Comparison of ENCODE assay signal across 11 cellular contexts in the genomic region with DNA sequence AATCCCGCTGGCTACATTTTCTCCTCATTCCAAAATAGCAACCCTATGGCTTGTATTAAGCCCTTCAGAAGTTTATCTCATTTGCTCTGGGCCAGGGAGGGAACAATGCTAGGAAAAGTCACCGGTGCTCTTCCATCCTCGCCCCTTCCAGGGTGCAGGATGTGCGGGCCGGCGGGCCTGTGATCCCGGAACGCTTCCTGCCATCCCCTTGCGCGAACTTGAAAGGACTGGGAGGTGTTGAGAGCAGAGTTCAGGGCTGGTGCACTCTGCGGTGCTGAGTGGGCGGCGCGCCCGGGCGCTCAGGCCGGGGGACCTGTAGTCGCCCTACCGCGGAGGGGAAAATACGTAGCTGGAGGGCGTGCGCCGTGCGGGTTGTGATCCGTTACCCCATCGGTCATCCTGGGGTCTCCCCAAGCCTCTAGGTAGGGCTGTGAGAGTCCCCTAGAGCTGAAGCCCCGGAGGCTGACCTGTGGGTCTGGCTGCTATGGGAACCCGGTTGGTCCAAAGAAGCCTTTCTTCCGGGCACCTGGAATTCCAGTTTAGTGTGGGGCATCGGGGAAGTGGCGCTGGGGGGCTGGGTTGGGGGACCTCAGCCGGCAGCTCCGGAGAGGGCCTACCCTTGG. TPM values are rescaled to one million over a fixed set of nuclear protein-coding genes. Genes with fewer than 3 reads are reported as not detected.
DNase-seq lines count a peak whose midpoint lies in the region; ATAC-seq, FAIRE-seq and TF ChIP-seq lines count a peak whose summit lies in the region.
"Had no signal": no experiment of that assay in that cellular context is flagged by ENCODE, and none has a peak within 500 bp of the region (broad histone marks: within the 10 kb centered on the region; RNA-seq: fewer than 3 reads in every experiment).

No MANE protein-coding gene starts in this region.

- H3K27me3 Mint-ChIP-seq in progenitor cell of endocrine pancreas, result peaks cover 48% of the 10 kb centered on the region
- H3K27me3 Mint-ChIP-seq in CD8-positive, alpha-beta T cell (ENCODE audit: low read depth), result peaks cover 72% of the 10 kb centered on the region

- DNase-seq in Peyer's patch (peak in 2 of 3 donors; percentile 82 to 87), right cardiac atrium (no peak), progenitor cell of endocrine pancreas (ENCODE audit: low spot score, unreplicated experiment) (no peak), GM12892 (ENCODE audit: insufficient read length) (no peak), amniotic stem cell (lab: John Stamatoyannopoulos, UW) (no peak)
- DNase-seq in CD8-positive, alpha-beta T cell, result no peak
- DNase-seq: activated CD4-positive, alpha-beta T cell treated with anti-CD3 and anti-CD28 coated beads for 36 hours; erythroblast; stimulated activated CD4-positive, alpha-beta T cell treated with anti-CD3 and anti-CD28 coated beads, Interleukin-12 subunit alpha, Interleukin-12 subunit beta, amount 100 ng/mL, for 4 hours had no signal

- H3K4me3 ChIP-seq in DOHH2 (ENCODE audit: low read length), result 0 out of 2 replicates have a peak overlapping the region, but pooled peaks have one; percentile 85
- peak overlapping the region; percentile 0 to 71 (median 51) for H3K4me3 ChIP-seq in Peyer's patch
- H3K4me3 ChIP-seq in right cardiac atrium (ENCODE audit: low read length), result peak overlapping the region; percentile 31
- H3K4me3 ChIP-seq in CD8-positive, alpha-beta T cell (ENCODE audit: low read depth, low read length), result no peak overlapping the region

- H3K27ac ChIP-seq in DOHH2 (ENCODE audit: low read depth, low read length), result no peak overlapping the region
- peak overlapping the region in 3 of 4 donors; percentile 69 to 87 (median 77) for H3K27ac ChIP-seq in Peyer's patch
- H3K27ac ChIP-seq in right cardiac atrium (ENCODE audit: low read length), result no peak overlapping the region
- H3K27ac ChIP-seq in CD8-positive, alpha-beta T cell (ENCODE audit: low read depth, low read length), result no peak overlapping the region

- POLR2A ChIA-PET in CD8-positive, alpha-beta T cell (lab: Charles Lee), result no interaction called here

- peaks cover 84% of the 10 kb centered on the region for H3K27me3 ChIP-seq in DOHH2 (ENCODE audit: control insufficient read depth, low read length)
- H3K27me3 ChIP-seq in Peyer's patch, result peaks cover 0 to 17% of the 10 kb centered on the region in 2 donors
- no peaks in the 10 kb centered on the region for H3K27me3 ChIP-seq in right cardiac atrium (ENCODE audit: control insufficient read depth, insufficient read depth)
- H3K27me3 ChIP-seq in CD8-positive, alpha-beta T cell (ENCODE audit: insufficient read depth, low read length), result peaks cover 46% of the 10 kb centered on the region

- no peak for FAIRE-seq in GM12892 (lab: Jason Lieb, UNC)

- H3K79me2 ChIP-seq in DOHH2 (ENCODE audit: control insufficient read depth, low read length), result no peaks in the 10 kb centered on the region

- peak; percentile 17 to 50 for TF ChIP-seq POLR2A in Peyer's patch (IDR thresholded peaks at IDR 0.05)
- no peak for TF ChIP-seq POLR2A in GM12892 (IDR thresholded peaks at IDR 0.05; ENCODE audit: low read depth, low read length)

- peak overlapping the region; percentile 92 for H3K27ac Mint-ChIP-seq in progenitor cell of endocrine pancreas
- no peak overlapping the region for H3K27ac Mint-ChIP-seq in CD8-positive, alpha-beta T cell
- H3K27ac Mint-ChIP-seq: activated CD4-positive, alpha-beta T cell treated with anti-CD3 and anti-CD28 coated beads for 36 hours had no signal

- intact Hi-C loops in right cardiac atrium (cut with DNase I), result no loop called here
- intact Hi-C loops in CD8-positive, alpha-beta T cell (cut with DNase I, micrococcal nuclease), result no loop called here

- H4K20me1 ChIP-seq in DOHH2 (ENCODE audit: control insufficient read depth, insufficient read depth, low read depth, low read length), result no peaks in the 10 kb centered on the region

- H3K4me1 ChIP-seq in DOHH2 (ENCODE audit: control insufficient read depth, low read length), result peaks cover 14% of the 10 kb centered on the region
- H3K4me1 ChIP-seq in Peyer's patch, result peaks cover 0 to 8% (median 4%) of the 10 kb centered on the region in 4 donors
- H3K4me1 ChIP-seq in right cardiac atrium (ENCODE audit: control insufficient read depth, insufficient read depth, low read length), result no peaks in the 10 kb centered on the region
- H3K4me1 ChIP-seq in CD8-positive, alpha-beta T cell (ENCODE audit: insufficient read depth, low read length), result peaks cover 31% of the 10 kb centered on the region

- no peaks in the 10 kb centered on the region for H3K36me3 ChIP-seq in DOHH2 (ENCODE audit: control insufficient read depth, low read length)
- no peaks in the 10 kb centered on the region for H3K36me3 ChIP-seq in Peyer's patch
- H3K36me3 ChIP-seq in CD8-positive, alpha-beta T cell (ENCODE audit: insufficient read depth, low read length), result no peaks in the 10 kb centered on the region

- ATAC-seq in right cardiac atrium, result peak; percentile 11 to 37
- ATAC-seq in CD8-positive, alpha-beta T cell, result no peak
- ATAC-seq in HG03469 (IDR thresholded peaks at IDR 0.05; ENCODE audit: unreplicated experiment), result no peak
- ATAC-seq: activated CD4-positive, alpha-beta T cell treated with anti-CD3 and anti-CD28 coated beads for 36 hours had no signal

- peaks cover 7% of the 10 kb centered on the region for H3K36me3 Mint-ChIP-seq in progenitor cell of endocrine pancreas (ENCODE audit: insufficient read depth)
- no peaks in the 10 kb centered on the region for H3K36me3 Mint-ChIP-seq in CD8-positive, alpha-beta T cell

- 3% methylated on average over 34 of the region's 34 CpGs for WGBS in right cardiac atrium

- peaks cover 37% of the 10 kb centered on the region for H3K4me1 Mint-ChIP-seq in progenitor cell of endocrine pancreas (ENCODE audit: low read depth)
- H3K4me1 Mint-ChIP-seq in CD8-positive, alpha-beta T cell (ENCODE audit: low read depth), result peaks cover 40% of the 10 kb centered on the region

- H3K4me2 ChIP-seq in DOHH2 (ENCODE audit: low read length), result peak overlapping the region; percentile 95

- no peaks in the 10 kb centered on the region for H3K9me3 Mint-ChIP-seq in progenitor cell of endocrine pancreas (ENCODE audit: low read depth)
- no peaks in the 10 kb centered on the region for H3K9me3 Mint-ChIP-seq in CD8-positive, alpha-beta T cell

- no peak for TF ChIP-seq CTCF in DOHH2 (IDR thresholded peaks at IDR 0.05; ENCODE audit: low read depth, low read length, poor library complexity, severe bottlenecking)
- no peak for TF ChIP-seq CTCF in Peyer's patch (IDR thresholded peaks at IDR 0.05)
- TF ChIP-seq CTCF in progenitor cell of endocrine pancreas (IDR thresholded peaks at IDR 0.05; ENCODE audit: unreplicated experiment), result no peak
- no peak for TF ChIP-seq CTCF in CD8-positive, alpha-beta T cell (IDR thresholded peaks at IDR 0.05)

- no peaks in the 10 kb centered on the region for H3F3A ChIP-seq in DOHH2 (ENCODE audit: control insufficient read depth, insufficient read depth)

- no peaks in the 10 kb centered on the region for H3K9me2 ChIP-seq in DOHH2 (replicated peaks; ENCODE audit: control insufficient read depth, low read length)

- H3K9me3 ChIP-seq in DOHH2 (ENCODE audit: control insufficient read depth, insufficient read depth, low read length), result no peaks in the 10 kb centered on the region
- peaks cover 0 to 5% (median 0%) of the 10 kb centered on the region in 4 donors for H3K9me3 ChIP-seq in Peyer's patch
- H3K9me3 ChIP-seq in right cardiac atrium (ENCODE audit: control insufficient read depth, low read length), result no peaks in the 10 kb centered on the region
- no peaks in the 10 kb centered on the region for H3K9me3 ChIP-seq in CD8-positive, alpha-beta T cell (ENCODE audit: low read length)

- peak overlapping the region; percentile 84 for H3K4me3 Mint-ChIP-seq in progenitor cell of endocrine pancreas (ENCODE audit: low read depth)
- no peak overlapping the region for H3K4me3 Mint-ChIP-seq in CD8-positive, alpha-beta T cell
- H3K4me3 Mint-ChIP-seq: activated CD4-positive, alpha-beta T cell treated with anti-CD3 and anti-CD28 coated beads for 36 hours had no signal

- CTCF ChIA-PET in CD8-positive, alpha-beta T cell (lab: Charles Lee), result no interaction called here

RNA-seq across cellular contexts. Expression of gene NR5A2, which starts 13.1 kb away (rescaled TPM):
- total RNA-seq in Peyer's patch (100 to 1,000 TPM in 3 of 4 donors, 10 to 100 TPM in 1; 37.1 to 193 (median 171) TPM), right cardiac atrium (under 1 TPM; 0.32 to 0.58 (median 0.50) TPM), progenitor cell of endocrine pancreas (23.2 and 29.1 TPM in 2 replicates)
- polyA plus RNA-seq in right cardiac atrium, result 0.52 TPM
- 0.38 TPM for polyA plus RNA-seq in GM12892 (2012; ENCODE audit: missing spikeins)
- not detected for total RNA-seq in CD8-positive, alpha-beta T cell
- total RNA-seq: activated CD4-positive, alpha-beta T cell treated with anti-CD3 and anti-CD28 coated beads for 36 hours had no signal

Comparison
In these comparisons a context has a peak if more than half of its experiments do, and no peak if none do; other contexts are left out.
1. H3K27ac ChIP-seq: peak in Peyer's patch (3 of 4); none in DOHH2 (single experiment), right cardiac atrium (single experiment) and CD8-positive, alpha-beta T cell (single experiment).
2. DNase-seq: peak in Peyer's patch (2 of 3); none in right cardiac atrium (0 of 3), progenitor cell of endocrine pancreas (single experiment), GM12892 (single experiment), amniotic stem cell (single experiment) and CD8-positive, alpha-beta T cell (0 of 7).
3. ATAC-seq: peak in right cardiac atrium (2 of 2); none in CD8-positive, alpha-beta T cell (single experiment) and HG03469 (single experiment).
4. RNA of gene NR5A2, which starts 13.1 kb away (total RNA-seq): 37.1 to 193 TPM in Peyer's patch and 23.2 to 29.1 TPM in progenitor cell of endocrine pancreas; 0.32 to 0.58 TPM in right cardiac atrium and not detected in CD8-positive, alpha-beta T cell; every median in the first group is over 10 times any median in the second.